In genomic region chr12:120903382-120903817, GRCh38 we compare ENCODE assay signal across 1 cellular context.
A peak's percentile ranks its signal among the peaks of the same experiment; 100 is the strongest.
TF ChIP-seq lines count a peak whose summit lies in the region.

No MANE protein-coding gene starts in this region.

TF ChIP-seq in HepG2, 621 proteins besides CTCF, POLR2A, EP300 and RAD21 (continued from another document and continues in another):
- no peak for TF ChIP-seq ZBED4 (CRISPR knock-in tag; IDR thresholded peaks at IDR 0.05; ENCODE audit: borderline replicate concordance)
- no peak for TF ChIP-seq ZFYVE20 (CRISPR knock-in tag; IDR thresholded peaks at IDR 0.05; ENCODE audit: borderline replicate concordance, low read depth)
- TF ChIP-seq, protein P1, sequence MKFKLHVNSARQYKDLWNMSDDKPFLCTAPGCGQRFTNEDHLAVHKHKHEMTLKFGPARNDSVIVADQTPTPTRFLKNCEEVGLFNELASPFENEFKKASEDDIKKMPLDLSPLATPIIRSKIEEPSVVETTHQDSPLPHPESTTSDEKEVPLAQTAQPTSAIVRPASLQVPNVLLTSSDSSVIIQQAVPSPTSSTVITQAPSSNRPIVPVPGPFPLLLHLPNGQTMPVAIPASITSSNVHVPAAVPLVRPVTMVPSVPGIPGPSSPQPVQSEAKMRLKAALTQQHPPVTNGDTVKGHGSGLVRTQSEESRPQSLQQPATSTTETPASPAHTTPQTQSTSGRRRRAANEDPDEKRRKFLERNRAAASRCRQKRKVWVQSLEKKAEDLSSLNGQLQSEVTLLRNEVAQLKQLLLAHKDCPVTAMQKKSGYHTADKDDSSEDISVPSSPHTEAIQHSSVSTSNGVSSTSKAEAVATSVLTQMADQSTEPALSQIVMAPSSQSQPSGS (CRISPR knock-in tag; IDR thresholded peaks at IDR 0.05), result no peak
- no peak for TF ChIP-seq ZNF207 (IDR thresholded peaks at IDR 0.05; ENCODE audit: borderline replicate concordance)
- no peak for TF ChIP-seq JARID2 (CRISPR knock-in tag; IDR thresholded peaks at IDR 0.05; ENCODE audit: insufficient replicate concordance)
- TF ChIP-seq MTF1 (CRISPR knock-in tag; IDR thresholded peaks at IDR 0.05), result no peak
- TF ChIP-seq, protein P2, sequence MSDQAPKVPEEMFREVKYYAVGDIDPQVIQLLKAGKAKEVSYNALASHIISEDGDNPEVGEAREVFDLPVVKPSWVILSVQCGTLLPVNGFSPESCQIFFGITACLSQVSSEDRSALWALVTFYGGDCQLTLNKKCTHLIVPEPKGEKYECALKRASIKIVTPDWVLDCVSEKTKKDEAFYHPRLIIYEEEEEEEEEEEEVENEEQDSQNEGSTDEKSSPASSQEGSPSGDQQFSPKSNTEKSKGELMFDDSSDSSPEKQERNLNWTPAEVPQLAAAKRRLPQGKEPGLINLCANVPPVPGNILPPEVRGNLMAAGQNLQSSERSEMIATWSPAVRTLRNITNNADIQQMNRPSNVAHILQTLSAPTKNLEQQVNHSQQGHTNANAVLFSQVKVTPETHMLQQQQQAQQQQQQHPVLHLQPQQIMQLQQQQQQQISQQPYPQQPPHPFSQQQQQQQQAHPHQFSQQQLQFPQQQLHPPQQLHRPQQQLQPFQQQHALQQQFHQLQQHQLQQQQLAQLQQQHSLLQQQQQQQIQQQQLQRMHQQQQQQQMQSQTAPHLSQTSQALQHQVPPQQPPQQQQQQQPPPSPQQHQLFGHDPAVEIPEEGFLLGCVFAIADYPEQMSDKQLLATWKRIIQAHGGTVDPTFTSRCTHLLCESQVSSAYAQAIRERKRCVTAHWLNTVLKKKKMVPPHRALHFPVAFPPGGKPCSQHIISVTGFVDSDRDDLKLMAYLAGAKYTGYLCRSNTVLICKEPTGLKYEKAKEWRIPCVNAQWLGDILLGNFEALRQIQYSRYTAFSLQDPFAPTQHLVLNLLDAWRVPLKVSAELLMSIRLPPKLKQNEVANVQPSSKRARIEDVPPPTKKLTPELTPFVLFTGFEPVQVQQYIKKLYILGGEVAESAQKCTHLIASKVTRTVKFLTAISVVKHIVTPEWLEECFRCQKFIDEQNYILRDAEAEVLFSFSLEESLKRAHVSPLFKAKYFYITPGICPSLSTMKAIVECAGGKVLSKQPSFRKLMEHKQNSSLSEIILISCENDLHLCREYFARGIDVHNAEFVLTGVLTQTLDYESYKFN (CRISPR knock-in tag; conservative IDR thresholded peaks at IDR 0.05), result no peak
- no peak for TF ChIP-seq RFX3 (CRISPR knock-in tag; IDR thresholded peaks at IDR 0.05)
- TF ChIP-seq LCORL (IDR thresholded peaks at IDR 0.05), result no peak
- no peak for TF ChIP-seq LCORL (CRISPR knock-in tag; IDR thresholded peaks at IDR 0.05)
- TF ChIP-seq ZMYM4 (CRISPR knock-in tag; IDR thresholded peaks at IDR 0.05), result no peak
- TF ChIP-seq HMG20B (CRISPR knock-in tag; conservative IDR thresholded peaks at IDR 0.05), result no peak
- no peak for TF ChIP-seq SKI (IDR thresholded peaks at IDR 0.05; ENCODE audit: partially characterized antibody)
- no peak for TF ChIP-seq LRRFIP1 (CRISPR knock-in tag; conservative IDR thresholded peaks at IDR 0.05)
- no peak for TF ChIP-seq IKZF1 (IDR thresholded peaks at IDR 0.05)
- TF ChIP-seq CC2D1A (CRISPR knock-in tag; IDR thresholded peaks at IDR 0.05), result no peak
- TF ChIP-seq ASH2L (IDR thresholded peaks at IDR 0.05; ENCODE audit: insufficient read length, low read depth, low read length), result peak; percentile 9
- no peak for TF ChIP-seq HMGA1 (CRISPR knock-in tag; conservative IDR thresholded peaks at IDR 0.05)
- no peak for TF ChIP-seq NR1H2 (CRISPR knock-in tag; IDR thresholded peaks at IDR 0.05; ENCODE audit: borderline replicate concordance, low read depth)
- TF ChIP-seq THAP8 (CRISPR knock-in tag; IDR thresholded peaks at IDR 0.05; ENCODE audit: borderline replicate concordance), result no peak
- no peak for TF ChIP-seq DNMT1 (CRISPR knock-in tag; IDR thresholded peaks at IDR 0.05)
- TF ChIP-seq ZNF780A (CRISPR knock-in tag; IDR thresholded peaks at IDR 0.05), result no peak
- no peak for TF ChIP-seq ZNF629 (CRISPR knock-in tag; conservative IDR thresholded peaks at IDR 0.05)
- TF ChIP-seq, protein P3, sequence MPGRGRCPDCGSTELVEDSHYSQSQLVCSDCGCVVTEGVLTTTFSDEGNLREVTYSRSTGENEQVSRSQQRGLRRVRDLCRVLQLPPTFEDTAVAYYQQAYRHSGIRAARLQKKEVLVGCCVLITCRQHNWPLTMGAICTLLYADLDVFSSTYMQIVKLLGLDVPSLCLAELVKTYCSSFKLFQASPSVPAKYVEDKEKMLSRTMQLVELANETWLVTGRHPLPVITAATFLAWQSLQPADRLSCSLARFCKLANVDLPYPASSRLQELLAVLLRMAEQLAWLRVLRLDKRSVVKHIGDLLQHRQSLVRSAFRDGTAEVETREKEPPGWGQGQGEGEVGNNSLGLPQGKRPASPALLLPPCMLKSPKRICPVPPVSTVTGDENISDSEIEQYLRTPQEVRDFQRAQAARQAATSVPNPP (CRISPR knock-in tag; IDR thresholded peaks at IDR 0.05), result no peak
- TF ChIP-seq ZBTB39 (CRISPR knock-in tag; IDR thresholded peaks at IDR 0.05), result no peak
- TF ChIP-seq NFKB2 (CRISPR knock-in tag; IDR thresholded peaks at IDR 0.05; ENCODE audit: borderline replicate concordance), result no peak
- no peak for TF ChIP-seq MED13 (CRISPR knock-in tag; IDR thresholded peaks at IDR 0.05)
- no peak for TF ChIP-seq ZNF546 (CRISPR knock-in tag; conservative IDR thresholded peaks at IDR 0.05)
- TF ChIP-seq MEF2D (CRISPR knock-in tag; IDR thresholded peaks at IDR 0.05), result no peak
- TF ChIP-seq MAFK (conservative IDR thresholded peaks at IDR 0.05 in 1 of 2, IDR thresholded peaks at IDR 0.05 in 1 of 2; ENCODE audit: low read length in 2 of 2), result no peak
- TF ChIP-seq WIZ (CRISPR knock-in tag; IDR thresholded peaks at IDR 0.05), result no peak
- TF ChIP-seq ZNF816 (CRISPR knock-in tag; IDR thresholded peaks at IDR 0.05; ENCODE audit: borderline replicate concordance), result no peak
- no peak for TF ChIP-seq ZNF547 (CRISPR knock-in tag; IDR thresholded peaks at IDR 0.05)
- no peak for TF ChIP-seq PPARG (CRISPR knock-in tag; conservative IDR thresholded peaks at IDR 0.05)
- TF ChIP-seq, protein P4, sequence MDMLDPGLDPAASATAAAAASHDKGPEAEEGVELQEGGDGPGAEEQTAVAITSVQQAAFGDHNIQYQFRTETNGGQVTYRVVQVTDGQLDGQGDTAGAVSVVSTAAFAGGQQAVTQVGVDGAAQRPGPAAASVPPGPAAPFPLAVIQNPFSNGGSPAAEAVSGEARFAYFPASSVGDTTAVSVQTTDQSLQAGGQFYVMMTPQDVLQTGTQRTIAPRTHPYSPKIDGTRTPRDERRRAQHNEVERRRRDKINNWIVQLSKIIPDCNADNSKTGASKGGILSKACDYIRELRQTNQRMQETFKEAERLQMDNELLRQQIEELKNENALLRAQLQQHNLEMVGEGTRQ (IDR thresholded peaks at IDR 0.05; ENCODE audit: low read depth, low read length), result no peak
- TF ChIP-seq, protein P4 (CRISPR knock-in tag; IDR thresholded peaks at IDR 0.05; ENCODE audit: borderline replicate concordance), result no peak
- TF ChIP-seq ZC3H4 (CRISPR knock-in tag; IDR thresholded peaks at IDR 0.05; ENCODE audit: borderline replicate concordance), result no peak
- no peak for TF ChIP-seq ZNF280B (CRISPR knock-in tag; IDR thresholded peaks at IDR 0.05; ENCODE audit: borderline replicate concordance)
- TF ChIP-seq ZSCAN12 (CRISPR knock-in tag; IDR thresholded peaks at IDR 0.05), result no peak
- TF ChIP-seq ZNF326 (CRISPR knock-in tag; IDR thresholded peaks at IDR 0.05; ENCODE audit: borderline replicate concordance), result no peak
- no peak for TF ChIP-seq HNRNPH1 (optimal IDR thresholded peaks at IDR 0.05; ENCODE audit: low read depth, low read length)
- TF ChIP-seq ZNF737 (CRISPR knock-in tag; IDR thresholded peaks at IDR 0.05; ENCODE audit: borderline replicate concordance), result no peak
- TF ChIP-seq, protein P5, sequence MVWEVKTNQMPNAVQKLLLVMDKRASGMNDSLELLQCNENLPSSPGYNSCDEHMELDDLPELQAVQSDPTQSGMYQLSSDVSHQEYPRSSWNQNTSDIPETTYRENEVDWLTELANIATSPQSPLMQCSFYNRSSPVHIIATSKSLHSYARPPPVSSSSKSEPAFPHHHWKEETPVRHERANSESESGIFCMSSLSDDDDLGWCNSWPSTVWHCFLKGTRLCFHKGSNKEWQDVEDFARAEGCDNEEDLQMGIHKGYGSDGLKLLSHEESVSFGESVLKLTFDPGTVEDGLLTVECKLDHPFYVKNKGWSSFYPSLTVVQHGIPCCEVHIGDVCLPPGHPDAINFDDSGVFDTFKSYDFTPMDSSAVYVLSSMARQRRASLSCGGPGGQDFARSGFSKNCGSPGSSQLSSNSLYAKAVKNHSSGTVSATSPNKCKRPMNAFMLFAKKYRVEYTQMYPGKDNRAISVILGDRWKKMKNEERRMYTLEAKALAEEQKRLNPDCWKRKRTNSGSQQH (CRISPR knock-in tag; IDR thresholded peaks at IDR 0.05; ENCODE audit: low read depth), result no peak
